ENCODE assay signal across 8 cellular contexts in the genomic region with DNA sequence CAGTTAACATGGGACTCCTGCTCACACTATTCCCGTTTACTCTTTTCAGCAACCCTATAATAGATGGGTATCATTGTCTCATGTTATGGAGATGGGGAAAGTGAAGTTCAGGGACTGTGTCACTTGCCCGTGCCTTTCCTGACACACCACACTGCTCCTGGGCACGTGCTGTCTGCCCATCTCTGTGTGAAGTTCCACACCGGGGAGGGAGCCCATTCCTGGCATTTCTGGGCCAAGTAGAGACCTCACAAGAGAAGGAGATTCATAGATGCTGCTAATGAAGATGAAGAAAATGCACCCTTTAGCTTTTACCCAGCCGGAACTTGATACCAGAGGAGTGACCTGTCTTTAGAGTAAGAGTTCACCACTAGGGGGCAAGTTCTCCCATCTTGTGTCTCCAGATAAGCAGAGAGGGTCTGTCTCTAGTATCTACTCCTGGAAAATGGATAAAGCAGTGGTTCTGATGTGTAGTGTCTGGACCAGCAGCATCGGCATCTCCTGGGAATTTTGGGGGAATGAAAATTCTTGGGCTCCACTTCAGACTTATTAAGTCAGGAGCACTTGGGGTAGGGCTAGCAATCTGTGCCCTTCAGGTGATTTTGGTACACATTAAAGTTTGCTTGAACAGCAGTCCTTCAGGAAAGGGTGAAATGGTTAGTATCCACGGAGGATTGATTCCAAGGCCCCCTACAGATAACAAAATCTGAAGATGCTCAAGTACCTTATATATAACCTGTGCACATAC. TPM values are rescaled to one million over a fixed set of nuclear protein-coding genes. Genes with fewer than 3 reads are reported as not detected.
DNase-seq lines count a peak whose midpoint lies in the region; ATAC-seq, FAIRE-seq and TF ChIP-seq lines count a peak whose summit lies in the region.

No MANE protein-coding gene starts in this region.

- H3K36me3 Mint-ChIP-seq in T-helper 17 cell (ENCODE audit: low read depth): peaks cover 5% of the 10 kb centered on the region

- H2AK5ac ChIP-seq in H1 (ENCODE audit: low read depth, low read length) (no peak overlapping the region), mesendoderm (ENCODE audit: low read length) (no peak overlapping the region)

- no peak for TF ChIP-seq EP300 in H1 (IDR thresholded peaks at IDR 0.05; ENCODE audit: borderline replicate concordance in 1 of 2, low read depth in 2 of 2, low read length in 2 of 2)

- no peak overlapping the region for H2BK15ac ChIP-seq in H1 (ENCODE audit: low read length)
- no peak overlapping the region for H2BK15ac ChIP-seq in mesendoderm (replicated peaks; ENCODE audit: low read depth)

- no peak overlapping the region for H2AFZ ChIP-seq in H1 (ENCODE audit: low read length)

- no peaks in the 10 kb centered on the region; a peak in 2 of 8 replicates for H3K36me3 ChIP-seq in H1 (ENCODE audit: control insufficient read depth in 2 of 4, insufficient read depth in 4 of 4, low read length in 3 of 4)
- H3K36me3 ChIP-seq in mesendoderm (ENCODE audit: control insufficient read depth, insufficient read depth, low read length): no peaks in the 10 kb centered on the region

- H3K4me2 ChIP-seq in H1 (ENCODE audit: insufficient read depth in 1 of 2, low read depth in 2 of 2, low read length in 2 of 2): no peak overlapping the region
- no peak overlapping the region for H3K4me2 ChIP-seq in mesendoderm (ENCODE audit: low read length)

- ATAC-seq in HG02981 (IDR thresholded peaks at IDR 0.05; ENCODE audit: unreplicated experiment): peak; percentile 52
- peak; percentile 52 for ATAC-seq in T-helper 17 cell
- no peak for ATAC-seq in HG03135 (IDR thresholded peaks at IDR 0.05; ENCODE audit: unreplicated experiment)

- FAIRE-seq in GM18507 (lab: Jason Lieb, UNC) (peak; percentile 80), H1 (lab: Jason Lieb, UNC) (no peak)

- 65% methylated on average over 7 of the region's 7 CpGs; no CpG with 5 or more reads in 1 of the 2 experiments for WGBS in H1 (ENCODE audit: extremely low coverage in 1 of 2, insufficient coverage in 1 of 2, insufficient read length in 1 of 2, insufficient replicate concordance in 2 of 2, low coverage in 1 of 2, low lambda C conversion rate in 2 of 2, missing lambda C conversion rate in 1 of 2), 2 experiments
- WGBS in mesendoderm (ENCODE audit: extremely low coverage, insufficient coverage, low lambda C conversion rate): no CpG with 5 or more reads among the region's 7 CpGs

- no peaks in the 10 kb centered on the region for H3K9me3 ChIP-seq in T-helper 17 cell (ENCODE audit: control insufficient read depth, low read length, poor library complexity, severe bottlenecking)
- no peaks in the 10 kb centered on the region for H3K9me3 ChIP-seq in H1 (ENCODE audit: insufficient read depth in 2 of 2, low read depth in 1 of 2, low read length in 1 of 2)

- H4K8ac ChIP-seq in H1 (ENCODE audit: extremely low read depth, insufficient read depth, low read length) (peak overlapping the region; percentile 45; the same call in 1 of the 2 replicates), mesendoderm (ENCODE audit: low read depth, low read length) (no peak overlapping the region)

- POLR2A ChIA-PET in H1 (lab: Charles Lee; ENCODE audit: partially characterized antibody): no interaction called here

- H3K18ac ChIP-seq in H1 (ENCODE audit: extremely low read depth, low read length) (no peak overlapping the region), mesendoderm (ENCODE audit: low read length) (no peak overlapping the region)

- no peak overlapping the region for H3K27ac ChIP-seq in H1 (ENCODE audit: low read depth, low read length)
- no peak overlapping the region for H3K27ac ChIP-seq in mesendoderm (ENCODE audit: low read depth, low read length)

- no peak overlapping the region for H4K5ac ChIP-seq in H1 (ENCODE audit: insufficient read length, low read depth, low read length)
- no peak overlapping the region for H4K5ac ChIP-seq in mesendoderm (ENCODE audit: low read length)

- no peak overlapping the region for H3K4me3 ChIP-seq in H1 (ENCODE audit: extremely low read depth in 1 of 4, insufficient read depth in 2 of 4, low read depth in 3 of 4, low read length in 4 of 4)
- H3K4me3 ChIP-seq in mesendoderm (ENCODE audit: low read length): no peak overlapping the region

- H3K23ac ChIP-seq in H1 (ENCODE audit: insufficient read length): no peak overlapping the region
- H3K23ac ChIP-seq in mesendoderm (ENCODE audit: low read length): no peak overlapping the region

- TF ChIP-seq POLR2A in H1 (IDR thresholded peaks at IDR 0.05; ENCODE audit: control extremely low read depth in 1 of 2, low read depth in 2 of 2, low read length in 2 of 2): no peak

- DNase-seq in CD1c-positive myeloid dendritic cell (ENCODE audit: extremely low spot score) (peak; percentile 61), GM18507 (ENCODE audit: extremely low spot score, insufficient read length, low read depth) (peak; percentile 45), NCI-H2081 (lab: John Stamatoyannopoulos, UW) (peak; percentile 79 to 90), T-helper 17 cell (no peak), H1 (ENCODE audit: low read depth in 1 of 2, low spot score in 2 of 2) (peak in 1 of 2 experiments; percentile 47), mesendoderm (peak; percentile 88)

- peak overlapping the region; percentile 85 for H3K27ac Mint-ChIP-seq in T-helper 17 cell

- no peak overlapping the region for H4K91ac ChIP-seq in H1 (replicated peaks; ENCODE audit: insufficient read length, low read length)

- H3K4me3 Mint-ChIP-seq in T-helper 17 cell: peak overlapping the region; percentile 99

- H3K4ac ChIP-seq in H1 (replicated peaks; ENCODE audit: insufficient read length, low read depth, low read length) (no peak overlapping the region), mesendoderm (ENCODE audit: low read depth, low read length) (no peak overlapping the region)

- H3K27me3 Mint-ChIP-seq in T-helper 17 cell: no peaks in the 10 kb centered on the region

- TF ChIP-seq CTCF in H1 (IDR thresholded peaks at IDR 0.05; ENCODE audit: control extremely low read depth in 1 of 3, insufficient read depth in 1 of 3, low read depth in 1 of 3, low read length in 3 of 3): peak in 2 of 3 experiments; percentile 63 to 79; a peak in 3 of 4 replicates

- H3K56ac ChIP-seq in H1 (replicated peaks; ENCODE audit: insufficient read length, low read depth, low read length): no peak overlapping the region
- no peak overlapping the region for H3K56ac ChIP-seq in mesendoderm (ENCODE audit: low read length)

- H2BK20ac ChIP-seq in H1 (ENCODE audit: low read length): no peak overlapping the region

- CTCF ChIA-PET in H1 (lab: Charles Lee; ENCODE audit: partially characterized antibody): interaction anchor here (1.0 to 1.6 kb wide), 6 partner anchors 17 to 171 kb away, joined by 3 to 7 read pairs (median 4); no protein-coding TSS in a partner anchor

- no peaks in the 10 kb centered on the region for H4K20me1 ChIP-seq in H1 (replicated peaks in 1 of 2; ENCODE audit: control insufficient read depth in 1 of 2, insufficient read depth in 2 of 2, low read length in 2 of 2)

- peak; percentile 63 to 78 for TF ChIP-seq RAD21 in H1 (IDR thresholded peaks at IDR 0.05 in 1 of 2, conservative IDR thresholded peaks at IDR 0.05 in 1 of 2; ENCODE audit: low read depth in 2 of 2, low read length in 2 of 2)

- peaks cover 38% of the 10 kb centered on the region for H3K4me1 Mint-ChIP-seq in T-helper 17 cell

- peaks cover 3% of the 10 kb centered on the region for H3K79me1 ChIP-seq in H1 (ENCODE audit: low read depth, low read length)
- H3K79me1 ChIP-seq in mesendoderm (ENCODE audit: low read length): peaks cover 6% of the 10 kb centered on the region

- H3K79me2 ChIP-seq in H1 (ENCODE audit: control insufficient read depth in 1 of 2, insufficient read depth in 2 of 2, low read length in 2 of 2): peaks cover 6 to 27% of the 10 kb centered on the region in 2 experiments; a peak in 3 of 4 replicates
- peaks cover 19% of the 10 kb centered on the region for H3K79me2 ChIP-seq in mesendoderm (ENCODE audit: control insufficient read depth, insufficient read depth, low read length)

- peaks cover 0 to 2% (median 0%) of the 10 kb centered on the region in 4 experiments; a peak in 2 of 7 replicates for H3K4me1 ChIP-seq in H1 (replicated peaks in 1 of 4; ENCODE audit: control insufficient read depth in 3 of 4, insufficient read depth in 4 of 4, low read length in 3 of 4)
- no peaks in the 10 kb centered on the region for H3K4me1 ChIP-seq in mesendoderm (ENCODE audit: control insufficient read depth, low read depth, low read length)

- H3K9ac ChIP-seq in H1 (replicated peaks in 1 of 4; ENCODE audit: extremely low read depth in 1 of 4, low read depth in 3 of 4, low read length in 3 of 4) (no peak overlapping the region), mesendoderm (ENCODE audit: low read length) (no peak overlapping the region)

- H2BK120ac ChIP-seq in H1 (replicated peaks; ENCODE audit: low read depth, low read length): no peak overlapping the region
- H2BK120ac ChIP-seq in mesendoderm (ENCODE audit: low read depth, low read length): no peak overlapping the region

- H3K14ac ChIP-seq in H1 (ENCODE audit: insufficient read length): no peak overlapping the region

- peaks cover 3% of the 10 kb centered on the region; the same call in 1 of the 2 replicates for H3K23me2 ChIP-seq in H1 (ENCODE audit: low read depth, low read length)

- H2BK12ac ChIP-seq in H1 (ENCODE audit: low read depth, low read length): no peak overlapping the region

- H3K27me3 ChIP-seq in H1 (replicated peaks in 1 of 4; ENCODE audit: control insufficient read depth in 3 of 4, extremely low read depth in 1 of 4, insufficient read depth in 3 of 4, low read length in 3 of 4) (no peaks in the 10 kb centered on the region), mesendoderm (ENCODE audit: insufficient read depth, low read length, poor library complexity) (no peaks in the 10 kb centered on the region)

- no peak overlapping the region for H2BK5ac ChIP-seq in H1 (ENCODE audit: low read depth, low read length)
- H2BK5ac ChIP-seq in mesendoderm (ENCODE audit: low read length): no peak overlapping the region

TF ChIP-seq in H1, 55 proteins besides CTCF, POLR2A, EP300 and RAD21:
- TF ChIP-seq RFX5 (IDR thresholded peaks at IDR 0.05; ENCODE audit: borderline replicate concordance, low read depth, low read length) (no peak), POLR2AphosphoS5 (IDR thresholded peaks at IDR 0.05; ENCODE audit: low read depth, low read length) (no peak), RBBP5 (IDR thresholded peaks at IDR 0.05; ENCODE audit: borderline replicate concordance, low read depth, low read length) (no peak)

RNA-seq across cellular contexts. Expression of a gene that starts 2.0 kb away (rescaled TPM):
- 10 to 100 TPM; 33.5 to 46.3 TPM for total RNA-seq in T-helper 17 cell
- 35.9 and 36.3 TPM in 2 replicates for total RNA-seq in H1 (2021; fragmentation: NEBNext Ultra II Directional; extraction: Animal tissue kit (Norgen Biotek cat#: 25700))
- 14.2 and 19.7 TPM in 2 replicates for polyA plus RNA-seq in H1 (2011; rRNA removed)
- polyA plus RNA-seq in H1 (2011; cell fraction: cytosol; rRNA removed): 22.1 TPM
- 24.5 TPM for polyA plus RNA-seq in H1 (2011; cell fraction: nucleus; rRNA removed)
- 20.4 to 33.9 TPM (median 25.0 TPM) in 4 replicates for polyA plus RNA-seq in H1 (2012, experiment 1 of 2)
- polyA plus RNA-seq in H1 (2012, experiment 2 of 2): 1.3 TPM
- polyA plus RNA-seq in H1 (2013, experiment 1 of 2): 23.9 TPM
- 25.0 TPM for polyA plus RNA-seq in H1 (2013, experiment 2 of 2)
- 40.9 and 54.6 TPM in 2 replicates for polyA minus RNA-seq in H1 (2011; rRNA and poly(A)+ RNA removed)
- polyA minus RNA-seq in H1 (2011; cell fraction: cytosol; rRNA and poly(A)+ RNA removed): 15.9 TPM
- 101 TPM for polyA minus RNA-seq in H1 (2011; cell fraction: nucleus; rRNA and poly(A)+ RNA removed)
- 32.7 TPM for polyA plus RNA-seq in mesendoderm (2013, experiment 1 of 2)
- polyA plus RNA-seq in mesendoderm (2013, experiment 2 of 2): 32.9 TPM

Comparison
In these comparisons a context has a peak if more than half of its experiments do, and no peak if none do; other contexts are left out.
1. DNase-seq: peak in CD1c-positive myeloid dendritic cell (single experiment), GM18507 (single experiment), NCI-H2081 (2 of 2) and mesendoderm (single experiment); none in T-helper 17 cell (0 of 3).